ENCODE assay signal across 8 cellular contexts in genomic region chr17:28854457-28855382, GRCh38. TPM values are rescaled to one million over a fixed set of nuclear protein-coding genes. Genes with fewer than 3 reads are reported as not detected.
DNase-seq lines count a peak whose midpoint lies in the region; ATAC-seq and TF ChIP-seq lines count a peak whose summit lies in the region.

ERAL1 (plus strand) TSS chr17:28855016; CDS start chr17:28855035, 19 bp downstream.

- H3K4me3 Mint-ChIP-seq in activated B cell treated with CpG ODN at 0.5 μM for 24 hours = peak within 1 kb of the TSS; percentile 89

- H3K4me3 ChIP-seq in A673 (ENCODE audit: low read depth, low read length, poor library complexity, severe bottlenecking) (peak within 1 kb of the TSS; percentile 75), cardiac fibroblast (replicated peaks in 1 of 2; ENCODE audit: low read depth in 2 of 2, low read length in 2 of 2) (peak within 1 kb of the TSS; percentile 73 to 82)

- peaks cover 36% of the 10 kb centered on the region for H3K36me3 Mint-ChIP-seq in activated B cell treated with CpG ODN at 0.5 μM for 24 hours (ENCODE audit: low read depth)

- peaks cover 3% of the 10 kb centered on the region for H3K4me1 ChIP-seq in A673 (ENCODE audit: insufficient read depth, low read length, poor library complexity, severe bottlenecking)

- no peaks in the 10 kb centered on the region for H3K27me3 Mint-ChIP-seq in activated B cell treated with CpG ODN at 0.5 μM for 24 hours

- H3K9me3 Mint-ChIP-seq in activated B cell treated with CpG ODN at 0.5 μM for 24 hours = no peaks in the 10 kb centered on the region

- H3K27me3 ChIP-seq in A673 (replicated peaks; ENCODE audit: insufficient read depth, low read depth, low read length, poor library complexity) = no peaks in the 10 kb centered on the region

- CTCF ChIA-PET in A673 (lab: Charles Lee) (interaction anchor here (0.6 kb wide), 1 partner anchor 183 kb away, joined by 4 read pairs; no protein-coding TSS in a partner anchor), activated B cell treated with CpG ODN at 0.5 μM for 24 hours (lab: Charles Lee) (interaction anchor here (0.7 to 1.8 kb wide), 3 partner anchors 47 to 128 kb away, joined by 3 to 6 read pairs (median 5); no protein-coding TSS in a partner anchor)

- peak; percentile 91 for ATAC-seq in GM18867 (IDR thresholded peaks at IDR 0.05; ENCODE audit: unreplicated experiment)
- peak; percentile 87 for ATAC-seq in HG03108 (IDR thresholded peaks at IDR 0.05; ENCODE audit: unreplicated experiment)
- peak; percentile 99 for ATAC-seq in activated B cell treated with CpG ODN at 0.5 μM for 24 hours (ENCODE audit: low read depth)

- TF ChIP-seq CTCF in A673 (conservative IDR thresholded peaks at IDR 0.05; ENCODE audit: low read depth, low read length) (no peak), activated B cell treated with CpG ODN at 0.5 μM for 24 hours (IDR thresholded peaks at IDR 0.05) (no peak), cardiac fibroblast (IDR thresholded peaks at IDR 0.05; ENCODE audit: low read depth, low read length) (no peak)

- BruUV-seq in A673 (replicated peaks; lab: Mats Ljungman, UMichigan) = TSS peak; percentile 96

- H3K4me1 Mint-ChIP-seq in activated B cell treated with CpG ODN at 0.5 μM for 24 hours = peaks cover 25% of the 10 kb centered on the region

- H3K27ac ChIP-seq in A673 (ENCODE audit: low read depth, low read length, poor library complexity, severe bottlenecking) = peak within 1 kb of the TSS; percentile 78

- H3K36me3 ChIP-seq in A673 (ENCODE audit: insufficient read depth, low read length, poor library complexity, severe bottlenecking) = peaks cover 17% of the 10 kb centered on the region

- intact Hi-C loops in A673 (cut with micrococcal nuclease; ENCODE audit: unreplicated experiment) = loop anchor here (5.0 to 10.0 kb wide), 2 partner anchors 43 to 60 kb away; partner anchors contain the start of gene FLOT2
- intact Hi-C loops in activated B cell treated with CpG ODN at 0.5 μM for 24 hours (cut with micrococcal nuclease) = loop anchor here (1.0 kb wide), 5 partner anchors 12 to 126 kb away; partner anchors contain the start of genes DHRS13, FAM222B and NEK8

- no peaks in the 10 kb centered on the region for H3K9me3 ChIP-seq in A673 (ENCODE audit: low read depth, low read length, poor library complexity, severe bottlenecking)

- DNase-seq in A673 (ENCODE audit: low spot score) (peak; percentile 94), NCI-H2227 treated with DMSO at 0.1 percent for 48 hours (lab: John Stamatoyannopoulos, UW) (peak; percentile 93), activated B cell treated with CpG ODN at 0.5 μM for 24 hours (peak; percentile 67), cardiac fibroblast (ENCODE audit: low read depth in 2 of 2) (peak; percentile 87 to 90), iPS-NIHi7 (ENCODE audit: extremely low spot score) (peak; percentile 96), smooth muscle cell of the brain vasculature (ENCODE audit: low read depth, low spot score) (peak; percentile 35)

- peak within 1 kb of the TSS; percentile 80 for H3K27ac Mint-ChIP-seq in activated B cell treated with CpG ODN at 0.5 μM for 24 hours

- POLR2A ChIA-PET in A673 (lab: Charles Lee; ENCODE audit: low non-redundant PET) = no interaction called here
- POLR2A ChIA-PET in activated B cell treated with CpG ODN at 0.5 μM for 24 hours (lab: Charles Lee) = interaction anchor here (0.6 to 2.5 kb wide), 10 partner anchors 11 to 144 kb away, joined by 3 to 13 read pairs (median 7); partner anchors contain the start of genes FAM222B, FLOT2 and RPL23A

RNA-seq across cellular contexts. Expression of gene ERAL1, which starts in this region (rescaled TPM):
- total RNA-seq in A673 (2021) = 80.5 and 85.2 TPM in 2 replicates
- total RNA-seq in activated B cell treated with CpG ODN at 0.5 μM for 24 hours = 47.6 and 49.2 TPM in 2 replicates

Comparison
In these comparisons a context has a peak if more than half of its experiments do, and no peak if none do; other contexts are left out.
1. Peak in every context shown above with its lines: DNase-seq, ATAC-seq, H3K4me3 ChIP-seq and H3K27ac ChIP-seq.
2. DNase-seq: peak in every context shown above with its lines; median percentile 96 in iPS-NIHi7; 94 in A673; 93 in NCI-H2227 treated with DMSO at 0.1 percent for 48 hours; 88 in cardiac fibroblast; 67 in activated B cell treated with CpG ODN at 0.5 μM for 24 hours; 35 in smooth muscle cell of the brain vasculature.